ENCODE assay signal across 26 cellular contexts in genomic region chr20:63296411-63297299, GRCh38. TPM values are rescaled to one million over a fixed set of nuclear protein-coding genes. Genes with fewer than 3 reads are reported as not detected.
"Had no signal": no experiment of that assay in that cellular context is flagged by ENCODE, and none has a peak within 500 bp of the region (broad histone marks: within the 10 kb centered on the region; RNA-seq: fewer than 3 reads in every experiment).

No MANE protein-coding gene starts in this region.

- H3K9me3 ChIP-seq: colonic mucosa, mucosa of descending colon, suprapubic skin had no signal

- H3K4me3 ChIP-seq: breast epithelium, colonic mucosa, esophagus muscularis mucosa, lower lobe of right lung, mucosa of descending colon, skin epidermis, stomach, suprapubic skin, tibial nerve had no signal

- H3K27ac ChIP-seq: breast epithelium, colonic mucosa, esophagus muscularis mucosa, lower lobe of right lung, skin epidermis, stomach, suprapubic skin, tibial nerve had no signal

- H3K4me1 ChIP-seq: breast epithelium, colonic mucosa, esophagus muscularis mucosa, lower lobe of right lung had no signal

- H3K36me3 ChIP-seq: breast epithelium, colonic mucosa, esophagus muscularis mucosa, lower lobe of right lung, stomach, suprapubic skin, tibial nerve had no signal

- DNase-seq: activated CD4-positive, alpha-beta T cell treated with anti-CD3 and anti-CD28 coated beads, Interleukin-2, amount 50 U/mL, for 4 hours; activated naive CD4-positive, alpha-beta T cell treated with Interleukin-2 at 50 U/mL for 16 hours; activated naive CD8-positive, alpha-beta T cell treated with anti-CD3 and anti-CD28 coated beads, Interleukin-2, amount 10 ng/mL, durations not matched to agents 7 days and 5 days; activated T-cell treated with anti-CD3 and anti-CD28 coated beads, Interleukin-2, amount 50 U/mL, for 48 hours; amniotic stem cell; colonic mucosa; dorsolateral prefrontal cortex; islet precursor cell; left colon; lower lobe of right lung; mesendoderm; mucosa of descending colon; nephron progenitor cell; retina; stimulated activated CD4-positive, alpha-beta T cell treated with anti-CD3 and anti-CD28 coated beads, Interleukin-2, amount 100 ng/mL, for 24 hours; stomach; T-helper 1 cell; T-helper 9 cell had no signal

RNA-seq across cellular contexts. Expression of gene COL20A1, which starts 3.7 kb away (rescaled TPM):
- total RNA-seq: breast epithelium, colonic mucosa, left colon, lower lobe of right lung, mucosa of descending colon, omental fat pad, suprapubic skin had no signal
- polyA plus RNA-seq: urinary bladder had no signal

RNA-seq across cellular contexts. Expression of gene NKAIN4, which starts 42.4 kb away (rescaled TPM):
- total RNA-seq: activated naive CD8-positive, alpha-beta T cell treated with anti-CD3 and anti-CD28 coated beads, Interleukin-2, amount 10 ng/mL, durations not matched to agents 7 days and 5 days; breast epithelium; lower lobe of right lung; omental fat pad; posterior vena cava had no signal
